Comparison of ENCODE assay signal across 14 cellular contexts in the genomic region with DNA sequence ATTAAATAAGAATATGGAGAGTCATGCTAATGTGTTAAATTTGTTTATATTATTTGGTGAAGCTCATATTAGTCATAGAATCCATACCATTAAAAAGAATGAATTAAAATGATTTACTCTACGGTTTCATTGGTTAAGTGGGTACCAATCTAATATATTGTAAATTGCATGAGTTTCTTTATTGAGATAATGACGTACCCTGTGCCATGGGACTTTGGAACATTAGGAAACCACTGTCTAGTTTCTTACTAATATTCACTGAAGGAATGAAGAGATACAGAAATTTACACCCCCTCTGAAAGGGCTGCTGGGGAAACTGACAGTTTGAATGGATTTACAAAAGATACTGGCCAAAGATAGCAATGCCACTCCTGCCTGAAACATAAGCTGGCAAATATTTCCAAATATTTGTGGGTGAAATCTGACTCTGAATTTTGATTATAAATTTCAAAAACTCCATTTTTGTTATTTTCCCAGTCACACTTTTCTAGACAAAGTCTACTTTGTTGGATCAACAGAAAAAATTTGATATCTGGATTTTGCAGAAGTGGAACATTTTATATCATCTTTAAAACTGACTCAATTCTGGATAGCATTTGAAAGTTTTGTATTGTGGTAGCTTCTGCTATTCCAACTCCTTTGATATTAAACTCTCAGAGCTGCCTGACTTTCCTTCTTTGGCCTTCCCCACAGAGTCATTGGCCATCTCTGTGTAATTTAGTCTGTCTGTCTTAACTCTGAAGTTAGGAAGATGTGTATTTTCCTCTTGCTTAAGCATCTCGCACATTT. TPM values are rescaled to one million over a fixed set of nuclear protein-coding genes. Genes with fewer than 3 reads are reported as not detected.
DNase-seq lines count a peak whose midpoint lies in the region; ATAC-seq, FAIRE-seq and TF ChIP-seq lines count a peak whose summit lies in the region.
"Had no signal": no experiment of that assay in that cellular context is flagged by ENCODE, and none has a peak within 500 bp of the region (broad histone marks: within the 10 kb centered on the region; RNA-seq: fewer than 3 reads in every experiment).

No MANE protein-coding gene starts in this region.

- peaks cover 50% of the 10 kb centered on the region for H3K36me3 Mint-ChIP-seq in CD4-positive, CD25-positive, alpha-beta regulatory T cell

- TF ChIP-seq CTCF in PC-3 (conservative IDR thresholded peaks at IDR 0.05; ENCODE audit: low read depth, low read length): no peak

- ATAC-seq in CD4-positive, CD25-positive, alpha-beta regulatory T cell (ENCODE audit: low read depth in 2 of 2): no peak
- ATAC-seq in PC-3 (peak; percentile 40), HG03439 (IDR thresholded peaks at IDR 0.05; ENCODE audit: unreplicated experiment) (no peak)
- ATAC-seq: activated CD4-positive, CD25-positive, alpha-beta regulatory T cell treated with anti-CD3 and anti-CD28 coated beads, Interleukin-2, amount 50 U/mL, for 24 hours had no signal

- BruUV-seq in PC-3 (replicated peaks; lab: Mats Ljungman, UMichigan): no TSS peak

- CTCF ChIA-PET in PC-3 (lab: Charles Lee): no interaction called here

- no peaks in the 10 kb centered on the region for H3K9me3 ChIP-seq in CD4-positive, CD25-positive, alpha-beta regulatory T cell (ENCODE audit: control insufficient read depth in 2 of 2, low read length in 2 of 2)
- no peaks in the 10 kb centered on the region for H3K9me3 ChIP-seq in PC-3 (ENCODE audit: low read length)

- POLR2A ChIA-PET in PC-3 (lab: Charles Lee; ENCODE audit: unreplicated experiment): no interaction called here

- no peaks in the 10 kb centered on the region for H4K20me1 ChIP-seq in PC-3 (ENCODE audit: low read length)

- no peaks in the 10 kb centered on the region for H3K27me3 Mint-ChIP-seq in CD4-positive, CD25-positive, alpha-beta regulatory T cell
- H3K27me3 Mint-ChIP-seq: CD4-positive, alpha-beta T cell had no signal

- no peaks in the 10 kb centered on the region for H3K27me3 ChIP-seq in CD4-positive, CD25-positive, alpha-beta regulatory T cell (ENCODE audit: control insufficient read depth, insufficient read depth, low read length)
- H3K27me3 ChIP-seq in PC-3 (ENCODE audit: low read length): no peaks in the 10 kb centered on the region
- H3K27me3 ChIP-seq in rectal smooth muscle tissue (ENCODE audit: control insufficient read depth, insufficient read depth, low read length): no peaks in the 10 kb centered on the region

- H2AFZ ChIP-seq in PC-3 (ENCODE audit: low read length): no peak overlapping the region

- peaks cover 24% of the 10 kb centered on the region for H3K4me1 ChIP-seq in CD4-positive, CD25-positive, alpha-beta regulatory T cell (ENCODE audit: control insufficient read depth, insufficient read depth, low read length, poor library complexity, severe bottlenecking)
- H3K4me1 ChIP-seq in PC-3 (ENCODE audit: insufficient read depth, low read length): no peaks in the 10 kb centered on the region
- H3K4me1 ChIP-seq in rectal smooth muscle tissue (ENCODE audit: control insufficient read depth, insufficient read depth, low read length): peaks cover 5% of the 10 kb centered on the region

- H3K9me2 ChIP-seq in PC-3 (replicated peaks; ENCODE audit: low read length): no peaks in the 10 kb centered on the region

- intact Hi-C loops in PC-3 (cut with micrococcal nuclease): no loop called here

- H3K4me3 ChIP-seq in CD4-positive, CD25-positive, alpha-beta regulatory T cell (ENCODE audit: low read depth, low read length): no peak overlapping the region
- no peak overlapping the region for H3K4me3 ChIP-seq in PC-3 (ENCODE audit: low read length)
- no peak overlapping the region for H3K4me3 ChIP-seq in rectal smooth muscle tissue (ENCODE audit: low read length)

- no peaks in the 10 kb centered on the region for H3F3A ChIP-seq in PC-3 (ENCODE audit: low read length, unreplicated experiment)

- FAIRE-seq in urothelium cell line (lab: Jason Lieb, UNC): no peak
- FAIRE-seq: frontal cortex had no signal

- peaks cover 60 to 86% (median 72%) of the 10 kb centered on the region in 4 donors for H3K4me1 Mint-ChIP-seq in CD4-positive, CD25-positive, alpha-beta regulatory T cell

- H3K9me3 Mint-ChIP-seq in CD4-positive, CD25-positive, alpha-beta regulatory T cell: no peaks in the 10 kb centered on the region
- H3K9me3 Mint-ChIP-seq: CD4-positive, alpha-beta T cell had no signal

- no peaks in the 10 kb centered on the region for H3K79me2 ChIP-seq in PC-3 (ENCODE audit: low read length)

- peak overlapping the region; percentile 14 to 73 (median 26) for H3K27ac Mint-ChIP-seq in CD4-positive, CD25-positive, alpha-beta regulatory T cell
- H3K27ac Mint-ChIP-seq: CD4-positive, alpha-beta T cell had no signal

- H3K9ac ChIP-seq in PC-3 (ENCODE audit: low read length): no peak overlapping the region
- no peak overlapping the region for H3K9ac ChIP-seq in rectal smooth muscle tissue (ENCODE audit: low read length)

- peak overlapping the region in 1 of 4 donors; percentile 7 for H3K4me3 Mint-ChIP-seq in CD4-positive, CD25-positive, alpha-beta regulatory T cell
- H3K4me3 Mint-ChIP-seq: CD4-positive, alpha-beta T cell had no signal

- no peak overlapping the region for H3K27ac ChIP-seq in CD4-positive, CD25-positive, alpha-beta regulatory T cell (ENCODE audit: insufficient read depth, low read length, poor library complexity, severe bottlenecking)
- H3K27ac ChIP-seq in PC-3 (ENCODE audit: low read length): no peak overlapping the region
- peak overlapping the region; percentile 77 for H3K27ac ChIP-seq in rectal smooth muscle tissue (ENCODE audit: low read depth, low read length)

- no peak overlapping the region for H3K4me2 ChIP-seq in PC-3 (ENCODE audit: low read length)

- peaks cover 41% of the 10 kb centered on the region for H3K36me3 ChIP-seq in CD4-positive, CD25-positive, alpha-beta regulatory T cell (ENCODE audit: control insufficient read depth, insufficient read depth, low read length)
- H3K36me3 ChIP-seq in PC-3 (ENCODE audit: low read depth, low read length): no peaks in the 10 kb centered on the region
- no peaks in the 10 kb centered on the region for H3K36me3 ChIP-seq in rectal smooth muscle tissue (ENCODE audit: control insufficient read depth, insufficient read depth, low read length)

- DNase-seq in CD4-positive, CD25-positive, alpha-beta regulatory T cell: no peak
- DNase-seq in PC-3: no peak
- peak; percentile 58 for DNase-seq in fibroblast of peridontal ligament (ENCODE audit: extremely low read depth)
- no peak for DNase-seq in HUDEP-2 (lab: John Stamatoyannopoulos, UW; ENCODE audit: unreplicated experiment in 76 of 76)
- DNase-seq in urothelium cell line (ENCODE audit: low spot score): no peak
- DNase-seq in middle frontal gyrus (ENCODE audit: extremely low spot score, low spot score): no peak
- DNase-seq: activated effector memory CD4-positive, alpha-beta T cell treated with Interleukin-2 at 50 U/mL for 16 hours; CD4-positive, alpha-beta T cell; NCI-H510A treated with DMSO at 0.1 percent for 48 hours; SHP77 had no signal

RNA-seq across cellular contexts. Expression of gene MDFIC, which starts 22.3 kb away (rescaled TPM):
- total RNA-seq in CD4-positive, CD25-positive, alpha-beta regulatory T cell: 65.1 TPM
- polyA plus RNA-seq in CD4-positive, CD25-positive, alpha-beta regulatory T cell: 10 to 100 TPM; 68.5 to 99.9 (median 89.9) TPM
- 31.6 and 33.9 TPM in 2 replicates for total RNA-seq in PC-3 (2014; rRNA removed)
